Comparison of ENCODE assay signal across 2 cellular contexts in genomic region chr6:52299598-52300144, GRCh38.
TF ChIP-seq lines count a peak whose summit lies in the region.

No MANE protein-coding gene starts in this region.

TF ChIP-seq in HepG2, 621 proteins besides CTCF, POLR2A, EP300 and RAD21:
- TF ChIP-seq ZNF747 (CRISPR knock-in tag; IDR thresholded peaks at IDR 0.05; ENCODE audit: borderline replicate concordance) (0 out of 2 replicates have a peak, but pooled peaks have one; percentile 30), MEF2D (CRISPR knock-in tag; IDR thresholded peaks at IDR 0.05) (0 out of 2 replicates have a peak, but pooled peaks have one; percentile 32), FUBP1 (CRISPR knock-in tag; IDR thresholded peaks at IDR 0.05; ENCODE audit: borderline replicate concordance) (no peak), ZNF138 (CRISPR knock-in tag; IDR thresholded peaks at IDR 0.05; ENCODE audit: low read depth) (0 out of 2 replicates have a peak, but pooled peaks have one; percentile 5), ZNF878 (CRISPR knock-in tag; IDR thresholded peaks at IDR 0.05) (no peak), ADNP (CRISPR knock-in tag; IDR thresholded peaks at IDR 0.05) (no peak), ZMYM3 (CRISPR knock-in tag; IDR thresholded peaks at IDR 0.05) (0 out of 2 replicates have a peak, but pooled peaks have one; percentile 11), MAFF (IDR thresholded peaks at IDR 0.05; ENCODE audit: low read depth, low read length) (peak; percentile 11; the same call in 1 of the 2 replicates), GFI1 (CRISPR knock-in tag; IDR thresholded peaks at IDR 0.05; ENCODE audit: borderline replicate concordance) (0 out of 2 replicates have a peak, but pooled peaks have one; percentile 8), ZNF644 (CRISPR knock-in tag; IDR thresholded peaks at IDR 0.05; ENCODE audit: low read depth) (0 out of 2 replicates have a peak, but pooled peaks have one; percentile 3), KAT7 (CRISPR knock-in tag; IDR thresholded peaks at IDR 0.05; ENCODE audit: borderline replicate concordance) (0 out of 2 replicates have a peak, but pooled peaks have one; percentile 15), ZNF83 (CRISPR knock-in tag; IDR thresholded peaks at IDR 0.05; ENCODE audit: borderline replicate concordance) (no peak), PITX1 (CRISPR knock-in tag; IDR thresholded peaks at IDR 0.05) (0 out of 2 replicates have a peak, but pooled peaks have one; percentile 11), ZNF687 (CRISPR knock-in tag; IDR thresholded peaks at IDR 0.05) (0 out of 2 replicates have a peak, but pooled peaks have one; percentile 17), ZNF781 (CRISPR knock-in tag; IDR thresholded peaks at IDR 0.05; ENCODE audit: borderline replicate concordance, not compliant biosample characterization) (peak; percentile 27)

TF ChIP-seq in K562, 482 proteins besides CTCF, POLR2A, EP300 and RAD21:
- TF ChIP-seq PTTG1 (tag; IDR thresholded peaks at IDR 0.05; ENCODE audit: low read depth): peak; percentile 21; the same call in 1 of the 2 replicates
- TF ChIP-seq ZFP91 (CRISPR knock-in tag; IDR thresholded peaks at IDR 0.05): no peak
- TF ChIP-seq KLF13 (tag; IDR thresholded peaks at IDR 0.05; ENCODE audit: borderline replicate concordance, low read depth): 0 out of 2 replicates have a peak, but pooled peaks have one; percentile 21
- TF ChIP-seq TBP (optimal IDR thresholded peaks at IDR 0.05; ENCODE audit: low read depth, low read length): no peak
- no peak for TF ChIP-seq ZNF639 (CRISPR knock-in tag; conservative IDR thresholded peaks at IDR 0.05 in 1 of 2, IDR thresholded peaks at IDR 0.05 in 1 of 2)
- 0 out of 2 replicates have a peak, but pooled peaks have one; percentile 24 for TF ChIP-seq TCF3 (CRISPR knock-in tag; IDR thresholded peaks at IDR 0.05)
- TF ChIP-seq HMBOX1 (IDR thresholded peaks at IDR 0.05): no peak
- TF ChIP-seq COPS2 (conservative IDR thresholded peaks at IDR 0.05): no peak
- TF ChIP-seq MYBL2 (IDR thresholded peaks at IDR 0.05; ENCODE audit: low read depth): no peak
- TF ChIP-seq MYBL2 (CRISPR knock-in tag; IDR thresholded peaks at IDR 0.05; ENCODE audit: borderline replicate concordance): no peak
- 0 out of 2 replicates have a peak, but pooled peaks have one; percentile 16 for TF ChIP-seq HSF4 (CRISPR knock-in tag; IDR thresholded peaks at IDR 0.05; ENCODE audit: borderline replicate concordance)
- peak; percentile 23; the same call in 1 of the 2 replicates for TF ChIP-seq DMBX1 (CRISPR knock-in tag; IDR thresholded peaks at IDR 0.05; ENCODE audit: borderline replicate concordance)
- TF ChIP-seq ZNF253 (CRISPR knock-in tag; conservative IDR thresholded peaks at IDR 0.05): no peak
- 0 out of 2 replicates have a peak, but pooled peaks have one; percentile 8 for TF ChIP-seq IRF9 (tag; IDR thresholded peaks at IDR 0.05)
- peak; percentile 80 for TF ChIP-seq ZNF316 (IDR thresholded peaks at IDR 0.05)
- TF ChIP-seq CBFA2T3 (IDR thresholded peaks at IDR 0.05): peak; percentile 43; the same call in 1 of the 2 replicates
- no peak for TF ChIP-seq ZNF212 (CRISPR knock-in tag; IDR thresholded peaks at IDR 0.05)
- peak; percentile 30; the same call in 1 of the 2 replicates for TF ChIP-seq PKNOX1 (IDR thresholded peaks at IDR 0.05)
- TF ChIP-seq CHCHD3 (CRISPR knock-in tag; IDR thresholded peaks at IDR 0.05): no peak
- TF ChIP-seq ZNF592 (IDR thresholded peaks at IDR 0.05): peak; percentile 59
- TF ChIP-seq CREB3 (tag; conservative IDR thresholded peaks at IDR 0.05; ENCODE audit: low read depth): no peak
- peak; percentile 37; the same call in 1 of the 2 replicates for TF ChIP-seq ZNF583 (CRISPR knock-in tag; IDR thresholded peaks at IDR 0.05)
- TF ChIP-seq MAZ (CRISPR knock-in tag; conservative IDR thresholded peaks at IDR 0.05 in 1 of 2, IDR thresholded peaks at IDR 0.05 in 1 of 2): 0 out of 4 replicates have a peak, but pooled peaks of 1 of the 2 experiments have one; percentile 19
- no peak for TF ChIP-seq NR4A1 (CRISPR knock-in tag; IDR thresholded peaks at IDR 0.05)
- peak; percentile 72 for TF ChIP-seq NR4A1 (tag; IDR thresholded peaks at IDR 0.05)
- TF ChIP-seq SMARCB1 (IDR thresholded peaks at IDR 0.05; ENCODE audit: insufficient read length, low read depth): no peak
- TF ChIP-seq C11orf30 (IDR thresholded peaks at IDR 0.05; ENCODE audit: low read depth): peak; percentile 49
- TF ChIP-seq MAFG (tag; conservative IDR thresholded peaks at IDR 0.05): 0 out of 2 replicates have a peak, but pooled peaks have one; percentile 14
- 0 out of 2 replicates have a peak, but pooled peaks have one; percentile 52 for TF ChIP-seq PTRF (tag; IDR thresholded peaks at IDR 0.05)
